41 cellular contexts compared by ENCODE assay signal in genomic region chr7:139536158-139536557, GRCh38. TPM values are rescaled to one million over a fixed set of nuclear protein-coding genes. Genes with fewer than 3 reads are reported as not detected.
"Had no signal": no experiment of that assay in that cellular context is flagged by ENCODE, and none has a peak within 500 bp of the region (broad histone marks: within the 10 kb centered on the region; RNA-seq: fewer than 3 reads in every experiment).

No MANE protein-coding gene starts in this region.

- H3K9me3 ChIP-seq: adrenal gland, ascending aorta, body of pancreas, breast epithelium had no signal

- H3K27ac Mint-ChIP-seq: activated naive CD4-positive, alpha-beta T cell treated with anti-CD3 and anti-CD28 coated beads for 36 hours; activated naive CD4-positive, alpha-beta T cell treated with anti-CD3 and anti-CD28 coated beads, Interleukin-2, amount 10 ng/mL, durations not matched to agents 7 days and 5 days; activated naive CD4-positive, alpha-beta T cell treated with anti-CD3 and anti-CD28 coated beads, Interleukin-2, amount 50 U/mL, for 24 hours; activated naive CD4-positive, alpha-beta T cell treated with anti-CD3 and anti-CD28 coated beads, Interleukin-2, amount 50 U/mL, for 72 hours; activated naive CD8-positive, alpha-beta T cell; activated naive CD8-positive, alpha-beta T cell treated with anti-CD3 and anti-CD28 coated beads for 36 hours; activated naive CD8-positive, alpha-beta T cell treated with anti-CD3 and anti-CD28 coated beads, Interleukin-2, amount 10 ng/mL, durations not matched to agents 7 days and 5 days; activated naive CD8-positive, alpha-beta T cell treated with anti-CD3 and anti-CD28 coated beads, Interleukin-2, amount 50 U/mL, for 24 hours; activated T-cell treated with anti-CD3 and anti-CD28 coated beads, Interleukin-2, amount 50 U/mL, for 24 hours; activated T-cell treated with anti-CD3 and anti-CD28 coated beads, Interleukin-2, amount 50 U/mL, for 72 hours; activated T-helper 1 cell treated with anti-CD3 and anti-CD28 coated beads, Interleukin-12 subunit alpha, Interleukin-12 subunit beta, Interleukin-2, Interleukin-4 antibody, amounts not matched to agents 30 ng/mL and 10 ng/mL and 1 ng/mL, durations not matched to agents 14 hours and 24 hours and 36 hours; activated T-helper 17 cell treated with anti-CD3 and anti-CD28 coated beads, Interleukin-2, amount 50 U/mL, for 72 hours; activated T-helper 2 cell treated with anti-CD3 and anti-CD28 coated beads, Interferon-gamma antibody, Interleukin-2, Interleukin-4, amounts not matched to agents 10 μg/mL and 5 μg/mL and 100 μg/mL, durations not matched to agents 14 hours and 24 hours and 36 hours; brain had no signal

- H3K27me3 Mint-ChIP-seq: activated naive CD4-positive, alpha-beta T cell treated with anti-CD3 and anti-CD28 coated beads, Interleukin-2, amount 50 U/mL, for 24 hours; activated naive CD8-positive, alpha-beta T cell; activated naive CD8-positive, alpha-beta T cell treated with anti-CD3 and anti-CD28 coated beads for 36 hours; activated naive CD8-positive, alpha-beta T cell treated with anti-CD3 and anti-CD28 coated beads, Interleukin-2, amount 50 U/mL, for 24 hours had no signal

- DNase-seq: activated effector memory CD4-positive, alpha-beta T cell treated with anti-CD3 and anti-CD28 coated beads, Interleukin-2, amount 50 U/mL, for 16 hours; activated effector memory CD4-positive, alpha-beta T cell treated with Interleukin-2 at 50 U/mL for 16 hours; activated gamma-delta T cell; activated gamma-delta T cell treated with Interleukin-2 at 50 U/mL for 16 hours; activated naive CD4-positive, alpha-beta T cell; activated naive CD4-positive, alpha-beta T cell treated with anti-CD3 and anti-CD28 coated beads for 36 hours; activated naive CD4-positive, alpha-beta T cell treated with anti-CD3 and anti-CD28 coated beads, Interleukin-2, amount 10 ng/mL, durations not matched to agents 7 days and 5 days; activated naive CD4-positive, alpha-beta T cell treated with anti-CD3 and anti-CD28 coated beads, Interleukin-2, amount 50 U/mL, for 16 hours; activated naive CD4-positive, alpha-beta T cell treated with Interleukin-2 at 50 U/mL for 16 hours; activated naive CD8-positive, alpha-beta T cell treated with anti-CD3 and anti-CD28 coated beads for 36 hours; activated naive CD8-positive, alpha-beta T cell treated with anti-CD3 and anti-CD28 coated beads, Interleukin-2, amount 10 ng/mL, durations not matched to agents 7 days and 5 days; activated naive CD8-positive, alpha-beta T cell treated with anti-CD3 and anti-CD28 coated beads, Interleukin-2, amount 50 U/mL, for 24 hours; activated T-cell treated with anti-CD3 and anti-CD28 coated beads, Interleukin-2, amount 50 U/mL, for 1 hour; activated T-cell treated with anti-CD3 and anti-CD28 coated beads, Interleukin-2, amount 50 U/mL, for 24 hours; activated T-cell treated with anti-CD3 and anti-CD28 coated beads, Interleukin-2, amount 50 U/mL, for 4 hours; activated T-cell treated with anti-CD3 and anti-CD28 coated beads, Interleukin-2, amount 50 U/mL, for 48 hours; activated T-cell treated with anti-CD3 and anti-CD28 coated beads, Interleukin-2, amount 50 U/mL, for 72 hours; adrenal gland; amniotic stem cell; amygdala; anterior cingulate cortex; aorta; body of pancreas; brain microvascular endothelial cell; central memory CD4-positive, alpha-beta T cell; cerebellar nuclear complex had no signal

- H3K36me3 ChIP-seq: adrenal gland, ascending aorta, brain microvascular endothelial cell, breast epithelium, cardiac muscle cell had no signal

- H3K27ac ChIP-seq: adrenal gland, ascending aorta, body of pancreas, brain microvascular endothelial cell, breast epithelium, cardiac muscle cell had no signal

- H3K4me1 Mint-ChIP-seq: activated naive CD4-positive, alpha-beta T cell treated with anti-CD3 and anti-CD28 coated beads, Interleukin-2, amount 10 ng/mL, durations not matched to agents 7 days and 5 days; activated naive CD4-positive, alpha-beta T cell treated with anti-CD3 and anti-CD28 coated beads, Interleukin-2, amount 50 U/mL, for 24 hours; activated naive CD8-positive, alpha-beta T cell treated with anti-CD3 and anti-CD28 coated beads for 36 hours; activated naive CD8-positive, alpha-beta T cell treated with anti-CD3 and anti-CD28 coated beads, Interleukin-2, amount 10 ng/mL, durations not matched to agents 7 days and 5 days; activated naive CD8-positive, alpha-beta T cell treated with anti-CD3 and anti-CD28 coated beads, Interleukin-2, amount 50 U/mL, for 24 hours; activated T-helper 17 cell treated with anti-CD3 and anti-CD28 coated beads, Interleukin-2, amount 50 U/mL, for 72 hours; brain; central memory CD8-positive, alpha-beta T cell had no signal

- H3K4me3 Mint-ChIP-seq: activated naive CD4-positive, alpha-beta T cell treated with anti-CD3 and anti-CD28 coated beads for 36 hours; activated naive CD4-positive, alpha-beta T cell treated with anti-CD3 and anti-CD28 coated beads, Interleukin-2, amount 10 ng/mL, durations not matched to agents 7 days and 5 days; activated naive CD4-positive, alpha-beta T cell treated with anti-CD3 and anti-CD28 coated beads, Interleukin-2, amount 50 U/mL, for 24 hours; activated naive CD8-positive, alpha-beta T cell; activated naive CD8-positive, alpha-beta T cell treated with anti-CD3 and anti-CD28 coated beads for 36 hours; activated naive CD8-positive, alpha-beta T cell treated with anti-CD3 and anti-CD28 coated beads, Interleukin-2, amount 10 ng/mL, durations not matched to agents 7 days and 5 days; activated naive CD8-positive, alpha-beta T cell treated with anti-CD3 and anti-CD28 coated beads, Interleukin-2, amount 50 U/mL, for 24 hours; activated T-cell treated with anti-CD3 and anti-CD28 coated beads, Interleukin-2, amount 50 U/mL, for 24 hours; activated T-cell treated with anti-CD3 and anti-CD28 coated beads, Interleukin-2, amount 50 U/mL, for 4 hours; activated T-cell treated with anti-CD3 and anti-CD28 coated beads, Interleukin-2, amount 50 U/mL, for 72 hours; activated T-helper 1 cell treated with anti-CD3 and anti-CD28 coated beads, Interleukin-12 subunit alpha, Interleukin-12 subunit beta, Interleukin-2, Interleukin-4 antibody, amounts not matched to agents 30 ng/mL and 10 ng/mL and 1 ng/mL, durations not matched to agents 14 hours and 24 hours and 36 hours; activated T-helper 17 cell treated with anti-CD3 and anti-CD28 coated beads, Interleukin-2, amount 50 U/mL, for 72 hours; brain; central memory CD8-positive, alpha-beta T cell had no signal

- H3K4me1 ChIP-seq: adrenal gland, ascending aorta, body of pancreas, breast epithelium had no signal

- FAIRE-seq: astrocyte, bronchial epithelial cell had no signal

- ATAC-seq: activated naive CD4-positive, alpha-beta T cell treated with anti-CD3 and anti-CD28 coated beads, Interleukin-2, amount 50 U/mL, for 72 hours; activated naive CD8-positive, alpha-beta T cell treated with anti-CD3 and anti-CD28 coated beads, Interleukin-2, amount 50 U/mL, for 24 hours; activated T-cell treated with anti-CD3 and anti-CD28 coated beads, Interleukin-2, amount 50 U/mL, for 4 hours; activated T-cell treated with anti-CD3 and anti-CD28 coated beads, Interleukin-2, amount 50 U/mL, for 72 hours; activated T-helper 17 cell treated with anti-CD3 and anti-CD28 coated beads, Interleukin-2, amount 50 U/mL, for 72 hours; body of pancreas had no signal

- H3K9me3 Mint-ChIP-seq: activated naive CD4-positive, alpha-beta T cell treated with anti-CD3 and anti-CD28 coated beads for 36 hours; activated naive CD4-positive, alpha-beta T cell treated with anti-CD3 and anti-CD28 coated beads, Interleukin-2, amount 10 ng/mL, durations not matched to agents 7 days and 5 days; activated naive CD4-positive, alpha-beta T cell treated with anti-CD3 and anti-CD28 coated beads, Interleukin-2, amount 50 U/mL, for 24 hours; activated naive CD4-positive, alpha-beta T cell treated with anti-CD3 and anti-CD28 coated beads, Interleukin-2, amount 50 U/mL, for 72 hours; activated naive CD8-positive, alpha-beta T cell treated with anti-CD3 and anti-CD28 coated beads for 36 hours; activated naive CD8-positive, alpha-beta T cell treated with anti-CD3 and anti-CD28 coated beads, Interleukin-2, amount 10 ng/mL, durations not matched to agents 7 days and 5 days; activated naive CD8-positive, alpha-beta T cell treated with anti-CD3 and anti-CD28 coated beads, Interleukin-2, amount 50 U/mL, for 24 hours; activated T-cell treated with anti-CD3 and anti-CD28 coated beads, Interleukin-2, amount 50 U/mL, for 24 hours; activated T-cell treated with anti-CD3 and anti-CD28 coated beads, Interleukin-2, amount 50 U/mL, for 4 hours; activated T-cell treated with anti-CD3 and anti-CD28 coated beads, Interleukin-2, amount 50 U/mL, for 72 hours; activated T-helper 1 cell treated with anti-CD3 and anti-CD28 coated beads, Interleukin-12 subunit alpha, Interleukin-12 subunit beta, Interleukin-2, Interleukin-4 antibody, amounts not matched to agents 30 ng/mL and 10 ng/mL and 1 ng/mL, durations not matched to agents 14 hours and 24 hours and 36 hours; activated T-helper 17 cell treated with anti-CD3 and anti-CD28 coated beads, Interleukin-2, amount 50 U/mL, for 72 hours; activated T-helper 2 cell treated with anti-CD3 and anti-CD28 coated beads, Interferon-gamma antibody, Interleukin-2, Interleukin-4, amounts not matched to agents 10 μg/mL and 5 μg/mL and 100 μg/mL, durations not matched to agents 14 hours and 24 hours and 36 hours; central memory CD8-positive, alpha-beta T cell had no signal

- H3K27me3 ChIP-seq: adrenal gland, ascending aorta, body of pancreas, breast epithelium, cardiac muscle cell had no signal

- H3K36me3 Mint-ChIP-seq: activated naive CD4-positive, alpha-beta T cell treated with anti-CD3 and anti-CD28 coated beads, Interleukin-2, amount 10 ng/mL, durations not matched to agents 7 days and 5 days; activated naive CD4-positive, alpha-beta T cell treated with anti-CD3 and anti-CD28 coated beads, Interleukin-2, amount 50 U/mL, for 24 hours; activated naive CD4-positive, alpha-beta T cell treated with anti-CD3 and anti-CD28 coated beads, Interleukin-2, amount 50 U/mL, for 72 hours; activated naive CD8-positive, alpha-beta T cell treated with anti-CD3 and anti-CD28 coated beads for 36 hours; activated naive CD8-positive, alpha-beta T cell treated with anti-CD3 and anti-CD28 coated beads, Interleukin-2, amount 10 ng/mL, durations not matched to agents 7 days and 5 days; brain had no signal

- H3K4me3 ChIP-seq: adrenal gland, ascending aorta, body of pancreas, breast epithelium, cardiac muscle cell had no signal

RNA-seq across cellular contexts. Expression of gene CLEC2L, which starts 12.7 kb away (rescaled TPM):
- total RNA-seq: activated naive CD4-positive, alpha-beta T cell treated with anti-CD3 and anti-CD28 coated beads for 36 hours; activated naive CD4-positive, alpha-beta T cell treated with anti-CD3 and anti-CD28 coated beads, Interleukin-2, amount 50 U/mL, for 72 hours; activated naive CD8-positive, alpha-beta T cell treated with anti-CD3 and anti-CD28 coated beads for 36 hours; activated naive CD8-positive, alpha-beta T cell treated with anti-CD3 and anti-CD28 coated beads, Interleukin-2, amount 10 ng/mL, durations not matched to agents 7 days and 5 days; activated T-cell treated with anti-CD3 and anti-CD28 coated beads, Interleukin-2, amount 50 U/mL, for 4 hours; activated T-cell treated with anti-CD3 and anti-CD28 coated beads, Interleukin-2, amount 50 U/mL, for 72 hours; activated T-helper 1 cell treated with anti-CD3 and anti-CD28 coated beads, Interleukin-12 subunit alpha, Interleukin-12 subunit beta, Interleukin-2, Interleukin-4 antibody, amounts not matched to agents 30 ng/mL and 10 ng/mL and 1 ng/mL, durations not matched to agents 14 hours and 24 hours and 36 hours; activated T-helper 17 cell treated with anti-CD3 and anti-CD28 coated beads, Interleukin-2, amount 50 U/mL, for 72 hours; activated T-helper 2 cell treated with anti-CD3 and anti-CD28 coated beads, Interferon-gamma antibody, Interleukin-2, Interleukin-4, amounts not matched to agents 10 μg/mL and 5 μg/mL and 100 μg/mL, durations not matched to agents 14 hours and 24 hours and 36 hours; aorta; ascending aorta; astrocyte; body of pancreas; breast epithelium; bronchial epithelial cell; chondrocyte had no signal
- polyA plus RNA-seq: adrenal gland, aorta had no signal

RNA-seq across cellular contexts. Expression of gene KLRG2, which starts 52.7 kb away (rescaled TPM):
- total RNA-seq: activated naive CD8-positive, alpha-beta T cell treated with anti-CD3 and anti-CD28 coated beads, Interleukin-2, amount 10 ng/mL, durations not matched to agents 7 days and 5 days; activated T-helper 17 cell treated with anti-CD3 and anti-CD28 coated beads, Interleukin-2, amount 50 U/mL, for 72 hours; aorta; ascending aorta; cardiac muscle cell; cerebellum; chondrocyte had no signal
- polyA plus RNA-seq: aorta, cardiac muscle cell had no signal
